1 cellular context compared by ENCODE assay signal in the genomic region with DNA sequence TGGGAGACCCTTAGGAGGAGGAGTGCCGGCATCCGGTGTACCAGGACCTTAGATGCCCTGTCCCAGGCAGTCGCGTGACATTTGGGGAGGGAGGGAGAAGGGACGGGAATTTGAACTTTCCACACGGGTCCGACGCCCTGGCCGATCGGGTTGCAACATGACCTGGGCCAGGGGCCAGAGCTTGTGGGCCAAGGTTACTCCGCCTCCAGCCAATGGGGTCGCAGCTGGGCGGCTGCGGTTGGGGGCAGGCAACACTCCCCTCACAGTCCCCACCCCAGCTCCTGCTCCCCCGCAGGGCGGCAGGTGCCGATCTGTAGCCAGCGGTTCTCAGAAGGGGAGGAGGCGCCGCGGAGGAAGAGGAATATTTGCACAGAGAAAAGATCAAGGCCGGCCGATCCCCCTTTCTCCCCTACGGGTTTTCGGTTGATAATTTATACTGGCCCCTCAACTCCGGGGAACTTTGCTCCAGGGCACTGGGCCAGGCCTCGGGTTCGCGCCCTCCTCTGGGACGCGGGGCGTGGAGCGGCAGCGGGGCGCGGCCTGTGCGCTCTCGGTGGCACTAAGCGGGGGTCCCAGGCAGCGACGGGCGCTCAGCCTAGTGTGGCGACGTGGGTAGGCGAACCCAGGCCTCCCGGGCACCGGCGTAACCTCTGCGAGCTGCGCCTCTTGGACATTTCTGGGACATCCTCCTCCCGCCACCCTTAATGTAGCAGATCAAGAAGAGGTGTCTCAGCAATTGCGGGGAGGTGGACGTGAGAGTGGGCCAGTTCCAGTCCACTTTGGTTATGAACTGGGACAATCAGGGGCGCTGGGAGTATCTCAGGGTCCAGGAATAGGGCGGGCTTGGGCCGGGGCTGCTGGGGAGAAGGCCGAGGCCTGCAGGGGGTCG.
TF ChIP-seq lines count a peak whose summit lies in the region.

No MANE protein-coding gene starts in this region.

TF ChIP-seq in HepG2, 621 proteins besides CTCF, POLR2A, EP300 and RAD21 (continued from another document and continues in another):
- no peak for TF ChIP-seq ZNF644 (CRISPR knock-in tag; IDR thresholded peaks at IDR 0.05; ENCODE audit: low read depth)
- TF ChIP-seq LCORL (IDR thresholded peaks at IDR 0.05): peak; percentile 84
- peak; percentile 100 for TF ChIP-seq LCORL (CRISPR knock-in tag; IDR thresholded peaks at IDR 0.05)
- peak; percentile 15 for TF ChIP-seq PCBP2 (optimal IDR thresholded peaks at IDR 0.05; ENCODE audit: low read depth, low read length, poor library complexity, severe bottlenecking)
- TF ChIP-seq NFIB (CRISPR knock-in tag; IDR thresholded peaks at IDR 0.05; ENCODE audit: borderline replicate concordance): no peak
- TF ChIP-seq, protein P1, sequence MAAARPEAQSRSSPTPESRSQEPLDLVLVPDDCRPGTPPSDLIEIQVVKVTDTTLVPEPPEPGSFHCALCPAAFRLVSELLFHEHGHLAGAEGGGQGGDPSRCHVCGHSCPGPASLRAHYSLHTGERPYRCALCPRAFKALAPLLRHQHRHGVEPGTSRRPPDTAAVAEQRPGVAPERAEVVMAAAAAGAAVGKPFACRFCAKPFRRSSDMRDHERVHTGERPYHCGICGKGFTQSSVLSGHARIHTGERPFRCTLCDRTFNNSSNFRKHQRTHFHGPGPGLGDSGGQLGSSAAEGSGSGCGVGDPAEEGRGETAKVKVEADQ (CRISPR knock-in tag; IDR thresholded peaks at IDR 0.05; ENCODE audit: borderline replicate concordance): no peak; the same call in 1 of the 2 replicates
- TF ChIP-seq ELF1 (CRISPR knock-in tag; IDR thresholded peaks at IDR 0.05): 0 out of 2 replicates have a peak, but pooled peaks have one; percentile 46
- no peak for TF ChIP-seq ATRX (CRISPR knock-in tag; IDR thresholded peaks at IDR 0.05; ENCODE audit: borderline replicate concordance)
- no peak for TF ChIP-seq CAMTA2 (CRISPR knock-in tag; IDR thresholded peaks at IDR 0.05; ENCODE audit: borderline replicate concordance)
- TF ChIP-seq, protein P2, sequence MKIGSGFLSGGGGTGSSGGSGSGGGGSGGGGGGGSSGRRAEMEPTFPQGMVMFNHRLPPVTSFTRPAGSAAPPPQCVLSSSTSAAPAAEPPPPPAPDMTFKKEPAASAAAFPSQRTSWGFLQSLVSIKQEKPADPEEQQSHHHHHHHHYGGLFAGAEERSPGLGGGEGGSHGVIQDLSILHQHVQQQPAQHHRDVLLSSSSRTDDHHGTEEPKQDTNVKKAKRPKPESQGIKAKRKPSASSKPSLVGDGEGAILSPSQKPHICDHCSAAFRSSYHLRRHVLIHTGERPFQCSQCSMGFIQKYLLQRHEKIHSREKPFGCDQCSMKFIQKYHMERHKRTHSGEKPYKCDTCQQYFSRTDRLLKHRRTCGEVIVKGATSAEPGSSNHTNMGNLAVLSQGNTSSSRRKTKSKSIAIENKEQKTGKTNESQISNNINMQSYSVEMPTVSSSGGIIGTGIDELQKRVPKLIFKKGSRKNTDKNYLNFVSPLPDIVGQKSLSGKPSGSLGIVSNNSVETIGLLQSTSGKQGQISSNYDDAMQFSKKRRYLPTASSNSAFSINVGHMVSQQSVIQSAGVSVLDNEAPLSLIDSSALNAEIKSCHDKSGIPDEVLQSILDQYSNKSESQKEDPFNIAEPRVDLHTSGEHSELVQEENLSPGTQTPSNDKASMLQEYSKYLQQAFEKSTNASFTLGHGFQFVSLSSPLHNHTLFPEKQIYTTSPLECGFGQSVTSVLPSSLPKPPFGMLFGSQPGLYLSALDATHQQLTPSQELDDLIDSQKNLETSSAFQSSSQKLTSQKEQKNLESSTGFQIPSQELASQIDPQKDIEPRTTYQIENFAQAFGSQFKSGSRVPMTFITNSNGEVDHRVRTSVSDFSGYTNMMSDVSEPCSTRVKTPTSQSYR (CRISPR knock-in tag; IDR thresholded peaks at IDR 0.05; ENCODE audit: borderline replicate concordance): peak; percentile 85
- no peak for TF ChIP-seq ZNF432 (CRISPR knock-in tag; IDR thresholded peaks at IDR 0.05; ENCODE audit: borderline replicate concordance)
- TF ChIP-seq SMARCE1 (IDR thresholded peaks at IDR 0.05; ENCODE audit: borderline replicate concordance): no peak
- peak; percentile 81 for TF ChIP-seq NFYC (CRISPR knock-in tag; IDR thresholded peaks at IDR 0.05)
- no peak for TF ChIP-seq ZNF7 (CRISPR knock-in tag; IDR thresholded peaks at IDR 0.05)
- TF ChIP-seq, protein P3, sequence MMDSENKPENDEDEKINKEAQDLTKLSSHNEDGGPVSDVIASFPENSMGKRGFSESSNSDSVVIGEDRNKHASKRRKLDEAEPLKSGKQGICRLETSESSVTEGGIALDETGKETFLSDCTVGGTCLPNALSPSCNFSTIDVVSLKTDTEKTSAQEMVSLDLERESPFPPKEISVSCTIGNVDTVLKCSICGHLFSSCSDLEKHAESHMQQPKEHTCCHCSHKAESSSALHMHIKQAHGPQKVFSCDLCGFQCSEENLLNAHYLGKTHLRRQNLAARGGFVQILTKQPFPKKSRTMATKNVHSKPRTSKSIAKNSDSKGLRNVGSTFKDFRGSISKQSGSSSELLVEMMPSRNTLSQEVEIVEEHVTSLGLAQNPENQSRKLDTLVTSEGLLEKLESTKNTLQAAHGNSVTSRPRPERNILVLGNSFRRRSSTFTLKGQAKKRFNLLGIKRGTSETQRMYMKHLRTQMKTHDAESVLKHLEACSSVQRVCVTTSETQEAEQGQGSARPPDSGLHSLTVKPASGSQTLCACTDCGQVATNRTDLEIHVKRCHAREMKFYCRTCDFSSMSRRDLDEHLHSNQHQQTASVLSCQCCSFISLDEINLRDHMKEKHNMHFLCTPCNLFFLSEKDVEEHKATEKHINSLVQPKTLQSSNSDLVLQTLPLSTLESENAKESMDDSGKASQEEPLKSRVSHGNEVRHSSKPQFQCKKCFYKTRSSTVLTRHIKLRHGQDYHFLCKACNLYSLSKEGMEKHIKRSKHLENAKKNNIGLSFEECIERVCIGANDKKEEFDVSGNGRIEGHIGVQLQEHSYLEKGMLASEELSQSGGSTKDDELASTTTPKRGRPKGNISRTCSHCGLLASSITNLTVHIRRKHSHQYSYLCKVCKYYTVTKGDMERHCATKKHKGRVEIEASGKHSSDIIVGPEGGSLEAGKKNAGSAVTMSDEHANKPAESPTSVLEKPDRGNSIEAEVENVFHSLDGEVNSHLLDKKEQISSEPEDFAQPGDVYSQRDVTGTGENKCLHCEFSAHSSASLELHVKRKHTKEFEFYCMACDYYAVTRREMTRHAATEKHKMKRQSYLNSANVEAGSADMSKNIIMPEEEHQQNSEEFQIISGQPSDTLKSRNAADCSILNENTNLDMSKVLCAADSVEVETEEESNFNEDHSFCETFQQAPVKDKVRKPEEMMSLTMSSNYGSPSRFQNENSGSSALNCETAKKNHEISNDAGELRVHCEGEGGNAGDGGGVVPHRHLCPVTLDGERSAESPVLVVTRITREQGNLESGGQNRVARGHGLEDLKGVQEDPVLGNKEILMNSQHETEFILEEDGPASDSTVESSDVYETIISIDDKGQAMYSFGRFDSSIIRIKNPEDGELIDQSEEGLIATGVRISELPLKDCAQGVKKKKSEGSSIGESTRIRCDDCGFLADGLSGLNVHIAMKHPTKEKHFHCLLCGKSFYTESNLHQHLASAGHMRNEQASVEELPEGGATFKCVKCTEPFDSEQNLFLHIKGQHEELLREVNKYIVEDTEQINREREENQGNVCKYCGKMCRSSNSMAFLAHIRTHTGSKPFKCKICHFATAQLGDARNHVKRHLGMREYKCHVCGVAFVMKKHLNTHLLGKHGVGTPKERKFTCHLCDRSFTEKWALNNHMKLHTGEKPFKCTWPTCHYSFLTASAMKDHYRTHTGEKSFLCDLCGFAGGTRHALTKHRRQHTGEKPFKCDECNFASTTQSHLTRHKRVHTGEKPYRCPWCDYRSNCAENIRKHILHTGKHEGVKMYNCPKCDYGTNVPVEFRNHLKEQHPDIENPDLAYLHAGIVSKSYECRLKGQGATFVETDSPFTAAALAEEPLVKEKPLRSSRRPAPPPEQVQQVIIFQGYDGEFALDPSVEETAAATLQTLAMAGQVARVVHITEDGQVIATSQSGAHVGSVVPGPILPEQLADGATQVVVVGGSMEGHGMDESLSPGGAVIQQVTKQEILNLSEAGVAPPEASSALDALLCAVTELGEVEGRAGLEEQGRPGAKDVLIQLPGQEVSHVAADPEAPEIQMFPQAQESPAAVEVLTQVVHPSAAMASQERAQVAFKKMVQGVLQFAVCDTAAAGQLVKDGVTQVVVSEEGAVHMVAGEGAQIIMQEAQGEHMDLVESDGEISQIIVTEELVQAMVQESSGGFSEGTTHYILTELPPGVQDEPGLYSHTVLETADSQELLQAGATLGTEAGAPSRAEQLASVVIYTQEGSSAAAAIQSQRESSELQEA (CRISPR knock-in tag; IDR thresholded peaks at IDR 0.05; ENCODE audit: not compliant biosample characterization): no peak
- TF ChIP-seq CENPT (CRISPR knock-in tag; IDR thresholded peaks at IDR 0.05; ENCODE audit: low read depth): no peak
- TF ChIP-seq ZNF607 (CRISPR knock-in tag; IDR thresholded peaks at IDR 0.05; ENCODE audit: borderline replicate concordance): no peak
- TF ChIP-seq MEF2D (CRISPR knock-in tag; IDR thresholded peaks at IDR 0.05): peak; percentile 50
- TF ChIP-seq, protein P4, sequence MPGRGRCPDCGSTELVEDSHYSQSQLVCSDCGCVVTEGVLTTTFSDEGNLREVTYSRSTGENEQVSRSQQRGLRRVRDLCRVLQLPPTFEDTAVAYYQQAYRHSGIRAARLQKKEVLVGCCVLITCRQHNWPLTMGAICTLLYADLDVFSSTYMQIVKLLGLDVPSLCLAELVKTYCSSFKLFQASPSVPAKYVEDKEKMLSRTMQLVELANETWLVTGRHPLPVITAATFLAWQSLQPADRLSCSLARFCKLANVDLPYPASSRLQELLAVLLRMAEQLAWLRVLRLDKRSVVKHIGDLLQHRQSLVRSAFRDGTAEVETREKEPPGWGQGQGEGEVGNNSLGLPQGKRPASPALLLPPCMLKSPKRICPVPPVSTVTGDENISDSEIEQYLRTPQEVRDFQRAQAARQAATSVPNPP (CRISPR knock-in tag; IDR thresholded peaks at IDR 0.05): peak; percentile 89
- peak; percentile 40; the same call in 1 of the 2 replicates for TF ChIP-seq FOXK2 (IDR thresholded peaks at IDR 0.05)
- peak; percentile 78 for TF ChIP-seq FOXK1 (CRISPR knock-in tag; IDR thresholded peaks at IDR 0.05; ENCODE audit: borderline replicate concordance, low read depth)
- TF ChIP-seq, protein P5, sequence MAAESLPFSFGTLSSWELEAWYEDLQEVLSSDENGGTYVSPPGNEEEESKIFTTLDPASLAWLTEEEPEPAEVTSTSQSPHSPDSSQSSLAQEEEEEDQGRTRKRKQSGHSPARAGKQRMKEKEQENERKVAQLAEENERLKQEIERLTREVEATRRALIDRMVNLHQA (CRISPR knock-in tag; IDR thresholded peaks at IDR 0.05): no peak
- peak; percentile 88 for TF ChIP-seq ZNF709 (CRISPR knock-in tag; IDR thresholded peaks at IDR 0.05)
- TF ChIP-seq PHF21A (CRISPR knock-in tag; IDR thresholded peaks at IDR 0.05): peak; percentile 98
- TF ChIP-seq RFXANK (CRISPR knock-in tag; IDR thresholded peaks at IDR 0.05): no peak; the same call in 1 of the 2 replicates
- TF ChIP-seq ZNF614 (CRISPR knock-in tag; IDR thresholded peaks at IDR 0.05; ENCODE audit: borderline replicate concordance): 0 out of 2 replicates have a peak, but pooled peaks have one; percentile 46
- no peak; the same call in 1 of the 2 replicates for TF ChIP-seq KAT8 (CRISPR knock-in tag; IDR thresholded peaks at IDR 0.05)
- TF ChIP-seq ELF4 (CRISPR knock-in tag; IDR thresholded peaks at IDR 0.05; ENCODE audit: borderline replicate concordance): peak; percentile 62
- peak; percentile 85 for TF ChIP-seq BORCS8-MEF2B (CRISPR knock-in tag; IDR thresholded peaks at IDR 0.05)
- TF ChIP-seq, protein P6, sequence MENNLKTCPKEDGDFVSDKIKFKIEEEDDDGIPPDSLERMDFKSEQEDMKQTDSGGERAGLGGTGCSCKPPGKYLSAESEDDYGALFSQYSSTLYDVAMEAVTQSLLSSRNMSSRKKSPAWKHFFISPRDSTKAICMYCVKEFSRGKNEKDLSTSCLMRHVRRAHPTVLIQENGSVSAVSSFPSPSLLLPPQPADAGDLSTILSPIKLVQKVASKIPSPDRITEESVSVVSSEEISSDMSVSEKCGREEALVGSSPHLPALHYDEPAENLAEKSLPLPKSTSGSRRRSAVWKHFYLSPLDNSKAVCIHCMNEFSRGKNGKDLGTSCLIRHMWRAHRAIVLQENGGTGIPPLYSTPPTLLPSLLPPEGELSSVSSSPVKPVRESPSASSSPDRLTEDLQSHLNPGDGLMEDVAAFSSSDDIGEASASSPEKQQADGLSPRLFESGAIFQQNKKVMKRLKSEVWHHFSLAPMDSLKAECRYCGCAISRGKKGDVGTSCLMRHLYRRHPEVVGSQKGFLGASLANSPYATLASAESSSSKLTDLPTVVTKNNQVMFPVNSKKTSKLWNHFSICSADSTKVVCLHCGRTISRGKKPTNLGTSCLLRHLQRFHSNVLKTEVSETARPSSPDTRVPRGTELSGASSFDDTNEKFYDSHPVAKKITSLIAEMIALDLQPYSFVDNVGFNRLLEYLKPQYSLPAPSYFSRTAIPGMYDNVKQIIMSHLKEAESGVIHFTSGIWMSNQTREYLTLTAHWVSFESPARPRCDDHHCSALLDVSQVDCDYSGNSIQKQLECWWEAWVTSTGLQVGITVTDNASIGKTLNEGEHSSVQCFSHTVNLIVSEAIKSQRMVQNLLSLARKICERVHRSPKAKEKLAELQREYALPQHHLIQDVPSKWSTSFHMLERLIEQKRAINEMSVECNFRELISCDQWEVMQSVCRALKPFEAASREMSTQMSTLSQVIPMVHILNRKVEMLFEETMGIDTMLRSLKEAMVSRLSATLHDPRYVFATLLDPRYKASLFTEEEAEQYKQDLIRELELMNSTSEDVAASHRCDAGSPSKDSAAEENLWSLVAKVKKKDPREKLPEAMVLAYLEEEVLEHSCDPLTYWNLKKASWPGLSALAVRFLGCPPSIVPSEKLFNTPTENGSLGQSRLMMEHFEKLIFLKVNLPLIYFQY (CRISPR knock-in tag; IDR thresholded peaks at IDR 0.05; ENCODE audit: borderline replicate concordance): peak; percentile 79; the same call in 1 of the 2 replicates
- no peak for TF ChIP-seq NCOA5 (CRISPR knock-in tag; IDR thresholded peaks at IDR 0.05)
- peak; percentile 81 for TF ChIP-seq POGZ (CRISPR knock-in tag; IDR thresholded peaks at IDR 0.05)
- TF ChIP-seq, protein P7, sequence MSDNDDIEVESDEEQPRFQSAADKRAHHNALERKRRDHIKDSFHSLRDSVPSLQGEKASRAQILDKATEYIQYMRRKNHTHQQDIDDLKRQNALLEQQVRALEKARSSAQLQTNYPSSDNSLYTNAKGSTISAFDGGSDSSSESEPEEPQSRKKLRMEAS (IDR thresholded peaks at IDR 0.05): peak; percentile 72
- TF ChIP-seq ZNF234 (CRISPR knock-in tag; conservative IDR thresholded peaks at IDR 0.05): no peak
- TF ChIP-seq KDM4B (CRISPR knock-in tag; IDR thresholded peaks at IDR 0.05): peak; percentile 74
- no peak for TF ChIP-seq SMAD9 (CRISPR knock-in tag; IDR thresholded peaks at IDR 0.05)
- TF ChIP-seq ZNF773 (CRISPR knock-in tag; IDR thresholded peaks at IDR 0.05; ENCODE audit: borderline replicate concordance): no peak
